Comparison of ENCODE assay signal across 13 cellular contexts in genomic region chr6:49826743-49827406, GRCh38. TPM values are rescaled to one million over a fixed set of nuclear protein-coding genes. Genes with fewer than 3 reads are reported as not detected.
DNase-seq lines count a peak whose midpoint lies in the region; ATAC-seq lines count a peak whose summit lies in the region.
"Had no signal": no experiment of that assay in that cellular context is flagged by ENCODE, and none has a peak within 500 bp of the region (broad histone marks: within the 10 kb centered on the region; RNA-seq: fewer than 3 reads in every experiment).

No MANE protein-coding gene starts in this region.

- no peaks in the 10 kb centered on the region for H3K27me3 ChIP-seq in HAP-1 (ENCODE audit: low read depth)

- no peaks in the 10 kb centered on the region for H3K36me3 ChIP-seq in HAP-1 (replicated peaks)

- no peak overlapping the region for H3K4me3 ChIP-seq in HAP-1

- H3K4me1 ChIP-seq in HAP-1: no peaks in the 10 kb centered on the region

- ATAC-seq in GM18519 (IDR thresholded peaks at IDR 0.05; ENCODE audit: low FRiP score, unreplicated experiment): peak; percentile 72
- ATAC-seq in GM21528 (IDR thresholded peaks at IDR 0.05; ENCODE audit: low FRiP score, unreplicated experiment): peak; percentile 99
- ATAC-seq in HG03097 (IDR thresholded peaks at IDR 0.05; ENCODE audit: low FRiP score, unreplicated experiment): peak; percentile 99

- DNase-seq in RPMI7951 (ENCODE audit: low read depth) (peak; percentile 3), HAP-1 (ENCODE audit: low spot score in 2 of 2) (no peak), NCI-H128 (lab: John Stamatoyannopoulos, UW; ENCODE audit: unreplicated experiment) (no peak), islet precursor cell (no peak), ecto neural progenitor cell (ENCODE audit: low spot score) (no peak)
- DNase-seq: activated CD8-positive, alpha-beta memory T cell treated with anti-CD3 and anti-CD28 coated beads for 24 hours; aorta; Right ventricle myocardium superior had no signal

- in situ Hi-C loops in HAP-1 (cut with MboI; ENCODE audit: low sequenced_read_pairs): no loop called here

- H3K9me3 ChIP-seq in HAP-1: no peaks in the 10 kb centered on the region

RNA-seq across cellular contexts. Expression of gene CRISP1, which starts 39.5 kb away (rescaled TPM):
- not detected in 2 replicates for total RNA-seq in RPMI7951 (2014; rRNA removed; shearing (Covaris generic))
- total RNA-seq: aorta, osteocyte, Right ventricle myocardium superior, ureter had no signal

RNA-seq across cellular contexts. Expression of gene PGK2, which starts 39.8 kb away (rescaled TPM):
- total RNA-seq in RPMI7951 (2014; rRNA removed; shearing (Covaris generic)): not detected in 2 replicates
- total RNA-seq: aorta, osteocyte, Right ventricle myocardium superior had no signal
